In genomic region chr13:28819046-28819747, GRCh38 we compare ENCODE assay signal across 9 cellular contexts. TPM values are rescaled to one million over a fixed set of nuclear protein-coding genes. Genes with fewer than 3 reads are reported as not detected.
DNase-seq lines count a peak whose midpoint lies in the region; ATAC-seq, FAIRE-seq and TF ChIP-seq lines count a peak whose summit lies in the region.
"Had no signal": no experiment of that assay in that cellular context is flagged by ENCODE, and none has a peak within 500 bp of the region (broad histone marks: within the 10 kb centered on the region; RNA-seq: fewer than 3 reads in every experiment).

No MANE protein-coding gene starts in this region.

- H3K4me1 Mint-ChIP-seq in activated T-helper 1 cell treated with anti-CD3 and anti-CD28 coated beads, Interleukin-12 subunit alpha, Interleukin-12 subunit beta, Interleukin-2, Interleukin-4 antibody, amounts not matched to agents 30 ng/mL and 10 ng/mL and 1 ng/mL, durations not matched to agents 14 hours and 24 hours and 36 hours (ENCODE audit: low read depth) = peaks cover 5% of the 10 kb centered on the region

- H3K27ac Mint-ChIP-seq in activated T-helper 1 cell treated with anti-CD3 and anti-CD28 coated beads, Interleukin-12 subunit alpha, Interleukin-12 subunit beta, Interleukin-2, Interleukin-4 antibody, amounts not matched to agents 30 ng/mL and 10 ng/mL and 1 ng/mL, durations not matched to agents 14 hours and 24 hours and 36 hours = no peak overlapping the region

- H3K9me3 Mint-ChIP-seq in activated T-helper 1 cell treated with anti-CD3 and anti-CD28 coated beads, Interleukin-12 subunit alpha, Interleukin-12 subunit beta, Interleukin-2, Interleukin-4 antibody, amounts not matched to agents 30 ng/mL and 10 ng/mL and 1 ng/mL, durations not matched to agents 14 hours and 24 hours and 36 hours = peaks cover 10% of the 10 kb centered on the region

- H3K4me3 ChIP-seq in iPS-18a (ENCODE audit: low read length) (peak overlapping the region; percentile 63), Peyer's patch (peak overlapping the region in 2 of 4 donors; percentile 43 to 47)

- no peak for TF ChIP-seq POLR2A in Peyer's patch (IDR thresholded peaks at IDR 0.05)

- H3K4me3 Mint-ChIP-seq in activated T-helper 1 cell treated with anti-CD3 and anti-CD28 coated beads, Interleukin-12 subunit alpha, Interleukin-12 subunit beta, Interleukin-2, Interleukin-4 antibody, amounts not matched to agents 30 ng/mL and 10 ng/mL and 1 ng/mL, durations not matched to agents 14 hours and 24 hours and 36 hours = peak overlapping the region; percentile 39

- peaks cover 2% of the 10 kb centered on the region for H3K9me3 ChIP-seq in iPS-18a (ENCODE audit: control insufficient read depth, low read depth, low read length)
- H3K9me3 ChIP-seq in Peyer's patch = peaks cover 0 to 3% (median 0%) of the 10 kb centered on the region in 4 donors

- no peak for DNase-seq in Right ventricle myocardium superior
- DNase-seq in cardiac septum (ENCODE audit: low spot score) = no peak
- DNase-seq in activated T-helper 1 cell treated with anti-CD3 and anti-CD28 coated beads, Interleukin-12 subunit alpha, Interleukin-12 subunit beta, Interleukin-2, Interleukin-4 antibody, amounts not matched to agents 30 ng/mL and 10 ng/mL and 1 ng/mL, durations not matched to agents 14 hours and 24 hours and 36 hours (ENCODE audit: low spot score) = no peak
- DNase-seq in urothelium cell line (ENCODE audit: low spot score) = peak; percentile 46
- no peak for DNase-seq in NCI-H2029 treated with DMSO at 0.1 percent for 48 hours (lab: John Stamatoyannopoulos, UW)
- DNase-seq in Peyer's patch = no peak
- DNase-seq in NCI-H2081 (lab: John Stamatoyannopoulos, UW) = no peak

- peaks cover 1% of the 10 kb centered on the region for H3K36me3 Mint-ChIP-seq in activated T-helper 1 cell treated with anti-CD3 and anti-CD28 coated beads, Interleukin-12 subunit alpha, Interleukin-12 subunit beta, Interleukin-2, Interleukin-4 antibody, amounts not matched to agents 30 ng/mL and 10 ng/mL and 1 ng/mL, durations not matched to agents 14 hours and 24 hours and 36 hours (ENCODE audit: low read depth)

- no peak overlapping the region for H3K9ac ChIP-seq in iPS-18a (ENCODE audit: low read length)

- H3K27me3 Mint-ChIP-seq in activated T-helper 1 cell treated with anti-CD3 and anti-CD28 coated beads, Interleukin-12 subunit alpha, Interleukin-12 subunit beta, Interleukin-2, Interleukin-4 antibody, amounts not matched to agents 30 ng/mL and 10 ng/mL and 1 ng/mL, durations not matched to agents 14 hours and 24 hours and 36 hours (ENCODE audit: insufficient read depth) = peaks cover 47% of the 10 kb centered on the region

- peaks cover 3% of the 10 kb centered on the region for H3K4me1 ChIP-seq in iPS-18a (ENCODE audit: control insufficient read depth, low read depth, low read length)
- peaks cover 0 to 13% (median 4%) of the 10 kb centered on the region in 4 donors for H3K4me1 ChIP-seq in Peyer's patch

- intact Hi-C loops in Right ventricle myocardium superior (cut with DNase I) (loop anchor here (2.0 to 5.0 kb wide), 2 partner anchors 448 to 543 kb away; no protein-coding TSS in a partner anchor), cardiac septum (cut with DNase I) (loop anchor here (5.0 kb wide), 2 partner anchors 443 to 543 kb away; no protein-coding TSS in a partner anchor)
- intact Hi-C loops in activated T-helper 1 cell treated with anti-CD3 and anti-CD28 coated beads, Interleukin-12 subunit alpha, Interleukin-12 subunit beta, Interleukin-2, Interleukin-4 antibody, amounts not matched to agents 30 ng/mL and 10 ng/mL and 1 ng/mL, durations not matched to agents 14 hours and 24 hours and 36 hours (cut with micrococcal nuclease) = no loop called here

- TF ChIP-seq CTCF in Peyer's patch (IDR thresholded peaks at IDR 0.05) = no peak

- ATAC-seq in Right ventricle myocardium superior (ENCODE audit: poor library complexity) = peak; percentile 11

- no peaks in the 10 kb centered on the region for H3K36me3 ChIP-seq in iPS-18a (ENCODE audit: control insufficient read depth, low read depth, low read length)
- H3K36me3 ChIP-seq in Peyer's patch = no peaks in the 10 kb centered on the region

- FAIRE-seq in urothelium cell line (lab: Jason Lieb, UNC) = no peak

- H3K27ac ChIP-seq in iPS-18a (ENCODE audit: low read length) (no peak overlapping the region), Peyer's patch (no peak overlapping the region)

- H3K27me3 ChIP-seq in iPS-18a (ENCODE audit: control insufficient read depth, insufficient read depth, low read length) (peaks cover 59% of the 10 kb centered on the region), Peyer's patch (no peaks in the 10 kb centered on the region)

RNA-seq across cellular contexts. Expression of gene MTUS2, which starts 0.9 kb away (rescaled TPM):
- total RNA-seq in Right ventricle myocardium superior (118 TPM), cardiac septum (81.4 TPM), Peyer's patch (under 1 TPM in 3 of 4 donors, not detected in 1; 0.13 to 0.28 (median 0.18) TPM)
- not detected in 2 replicates for total RNA-seq in activated T-helper 1 cell treated with anti-CD3 and anti-CD28 coated beads, Interleukin-12 subunit alpha, Interleukin-12 subunit beta, Interleukin-2, Interleukin-4 antibody, amounts not matched to agents 30 ng/mL and 10 ng/mL and 1 ng/mL, durations not matched to agents 14 hours and 24 hours and 36 hours
- total RNA-seq: T-helper 2 cell treated with Interferon-gamma antibody and Interleukin-4, amounts not matched to agents 100 ng/mL and 5 ng/mL, for 36 hours had no signal

Comparison
In these comparisons a context has a peak if more than half of its experiments do, and no peak if none do; other contexts are left out.
1. RNA of gene MTUS2, which starts 0.9 kb away (total RNA-seq): 118 TPM in Right ventricle myocardium superior (single experiment) and 81.4 TPM in cardiac septum (single experiment); 0.13 to 0.28 TPM in Peyer's patch and not detected in activated T-helper 1 cell treated with anti-CD3 and anti-CD28 coated beads, Interleukin-12 subunit alpha, Interleukin-12 subunit beta, Interleukin-2, Interleukin-4 antibody, amounts not matched to agents 30 ng/mL and 10 ng/mL and 1 ng/mL, durations not matched to agents 14 hours and 24 hours and 36 hours; every median in the first group is over 10 times any median in the second.